Comparison of ENCODE assay signal across 1 cellular context in the genomic region with DNA sequence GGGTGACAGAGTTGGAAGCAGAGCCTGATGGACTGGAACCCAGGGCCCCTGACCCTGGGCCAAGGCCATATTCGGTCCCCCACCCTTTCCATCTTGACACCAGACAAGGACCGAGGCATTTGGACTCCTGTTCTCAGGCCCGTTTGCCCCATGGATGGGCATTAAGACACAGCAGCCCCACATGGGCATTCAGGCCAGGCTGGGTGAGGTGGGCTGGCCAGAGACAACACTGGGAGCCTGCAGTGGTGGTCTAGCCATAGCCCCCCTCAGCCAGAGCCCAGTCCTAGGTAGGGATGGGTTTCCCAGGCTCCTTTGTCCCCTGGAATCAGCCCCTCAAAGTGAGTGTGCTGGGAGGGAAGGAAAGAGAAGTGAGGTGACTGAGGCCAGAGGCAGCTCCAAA.
TF ChIP-seq lines count a peak whose summit lies in the region.

No MANE protein-coding gene starts in this region.

TF ChIP-seq in WTC11, 78 proteins besides CTCF, POLR2A, EP300 and RAD21 (continued from another document):
- TF ChIP-seq, protein P1, sequence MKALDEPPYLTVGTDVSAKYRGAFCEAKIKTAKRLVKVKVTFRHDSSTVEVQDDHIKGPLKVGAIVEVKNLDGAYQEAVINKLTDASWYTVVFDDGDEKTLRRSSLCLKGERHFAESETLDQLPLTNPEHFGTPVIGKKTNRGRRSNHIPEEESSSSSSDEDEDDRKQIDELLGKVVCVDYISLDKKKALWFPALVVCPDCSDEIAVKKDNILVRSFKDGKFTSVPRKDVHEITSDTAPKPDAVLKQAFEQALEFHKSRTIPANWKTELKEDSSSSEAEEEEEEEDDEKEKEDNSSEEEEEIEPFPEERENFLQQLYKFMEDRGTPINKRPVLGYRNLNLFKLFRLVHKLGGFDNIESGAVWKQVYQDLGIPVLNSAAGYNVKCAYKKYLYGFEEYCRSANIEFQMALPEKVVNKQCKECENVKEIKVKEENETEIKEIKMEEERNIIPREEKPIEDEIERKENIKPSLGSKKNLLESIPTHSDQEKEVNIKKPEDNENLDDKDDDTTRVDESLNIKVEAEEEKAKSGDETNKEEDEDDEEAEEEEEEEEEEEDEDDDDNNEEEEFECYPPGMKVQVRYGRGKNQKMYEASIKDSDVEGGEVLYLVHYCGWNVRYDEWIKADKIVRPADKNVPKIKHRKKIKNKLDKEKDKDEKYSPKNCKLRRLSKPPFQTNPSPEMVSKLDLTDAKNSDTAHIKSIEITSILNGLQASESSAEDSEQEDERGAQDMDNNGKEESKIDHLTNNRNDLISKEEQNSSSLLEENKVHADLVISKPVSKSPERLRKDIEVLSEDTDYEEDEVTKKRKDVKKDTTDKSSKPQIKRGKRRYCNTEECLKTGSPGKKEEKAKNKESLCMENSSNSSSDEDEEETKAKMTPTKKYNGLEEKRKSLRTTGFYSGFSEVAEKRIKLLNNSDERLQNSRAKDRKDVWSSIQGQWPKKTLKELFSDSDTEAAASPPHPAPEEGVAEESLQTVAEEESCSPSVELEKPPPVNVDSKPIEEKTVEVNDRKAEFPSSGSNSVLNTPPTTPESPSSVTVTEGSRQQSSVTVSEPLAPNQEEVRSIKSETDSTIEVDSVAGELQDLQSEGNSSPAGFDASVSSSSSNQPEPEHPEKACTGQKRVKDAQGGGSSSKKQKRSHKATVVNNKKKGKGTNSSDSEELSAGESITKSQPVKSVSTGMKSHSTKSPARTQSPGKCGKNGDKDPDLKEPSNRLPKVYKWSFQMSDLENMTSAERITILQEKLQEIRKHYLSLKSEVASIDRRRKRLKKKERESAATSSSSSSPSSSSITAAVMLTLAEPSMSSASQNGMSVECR (CRISPR knock-in tag; IDR thresholded peaks at IDR 0.05; ENCODE audit: borderline replicate concordance): no peak
- TF ChIP-seq SOX15 (CRISPR knock-in tag; IDR thresholded peaks at IDR 0.05) (no peak), CREM (CRISPR knock-in tag; IDR thresholded peaks at IDR 0.05) (no peak), RELA (CRISPR knock-in tag; IDR thresholded peaks at IDR 0.05; ENCODE audit: borderline replicate concordance) (no peak)
- TF ChIP-seq, protein P2, sequence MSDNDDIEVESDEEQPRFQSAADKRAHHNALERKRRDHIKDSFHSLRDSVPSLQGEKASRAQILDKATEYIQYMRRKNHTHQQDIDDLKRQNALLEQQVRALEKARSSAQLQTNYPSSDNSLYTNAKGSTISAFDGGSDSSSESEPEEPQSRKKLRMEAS (CRISPR knock-in tag; IDR thresholded peaks at IDR 0.05): no peak
- TF ChIP-seq, protein P3, sequence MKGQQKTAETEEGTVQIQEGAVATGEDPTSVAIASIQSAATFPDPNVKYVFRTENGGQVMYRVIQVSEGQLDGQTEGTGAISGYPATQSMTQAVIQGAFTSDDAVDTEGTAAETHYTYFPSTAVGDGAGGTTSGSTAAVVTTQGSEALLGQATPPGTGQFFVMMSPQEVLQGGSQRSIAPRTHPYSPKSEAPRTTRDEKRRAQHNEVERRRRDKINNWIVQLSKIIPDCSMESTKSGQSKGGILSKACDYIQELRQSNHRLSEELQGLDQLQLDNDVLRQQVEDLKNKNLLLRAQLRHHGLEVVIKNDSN (CRISPR knock-in tag; IDR thresholded peaks at IDR 0.05): no peak
- TF ChIP-seq, protein P4, sequence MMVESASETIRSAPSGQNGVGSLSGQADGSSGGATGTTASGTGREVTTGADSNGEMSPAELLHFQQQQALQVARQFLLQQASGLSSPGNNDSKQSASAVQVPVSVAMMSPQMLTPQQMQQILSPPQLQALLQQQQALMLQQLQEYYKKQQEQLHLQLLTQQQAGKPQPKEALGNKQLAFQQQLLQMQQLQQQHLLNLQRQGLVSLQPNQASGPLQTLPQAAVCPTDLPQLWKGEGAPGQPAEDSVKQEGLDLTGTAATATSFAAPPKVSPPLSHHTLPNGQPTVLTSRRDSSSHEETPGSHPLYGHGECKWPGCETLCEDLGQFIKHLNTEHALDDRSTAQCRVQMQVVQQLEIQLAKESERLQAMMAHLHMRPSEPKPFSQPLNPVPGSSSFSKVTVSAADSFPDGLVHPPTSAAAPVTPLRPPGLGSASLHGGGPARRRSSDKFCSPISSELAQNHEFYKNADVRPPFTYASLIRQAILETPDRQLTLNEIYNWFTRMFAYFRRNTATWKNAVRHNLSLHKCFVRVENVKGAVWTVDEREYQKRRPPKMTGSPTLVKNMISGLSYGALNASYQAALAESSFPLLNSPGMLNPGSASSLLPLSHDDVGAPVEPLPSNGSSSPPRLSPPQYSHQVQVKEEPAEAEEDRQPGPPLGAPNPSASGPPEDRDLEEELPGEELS (CRISPR knock-in tag; IDR thresholded peaks at IDR 0.05): no peak
- TF ChIP-seq, protein P5, sequence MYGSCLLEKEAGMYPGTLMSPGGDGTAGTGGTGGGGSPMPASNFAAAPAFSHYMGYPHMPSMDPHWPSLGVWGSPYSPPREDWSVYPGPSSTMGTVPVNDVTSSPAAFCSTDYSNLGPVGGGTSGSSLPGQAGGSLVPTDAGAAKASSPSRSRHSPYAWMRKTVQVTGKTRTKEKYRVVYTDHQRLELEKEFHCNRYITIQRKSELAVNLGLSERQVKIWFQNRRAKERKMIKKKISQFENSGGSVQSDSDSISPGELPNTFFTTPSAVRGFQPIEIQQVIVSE (CRISPR knock-in tag; IDR thresholded peaks at IDR 0.05; ENCODE audit: borderline replicate concordance): no peak
